ENCODE assay signal across 14 cellular contexts in genomic region chr11:119910650-119911049, GRCh38.
DNase-seq lines count a peak whose midpoint lies in the region; ATAC-seq, FAIRE-seq and TF ChIP-seq lines count a peak whose summit lies in the region.
"Had no signal": no experiment of that assay in that cellular context is flagged by ENCODE, and none has a peak within 500 bp of the region (broad histone marks: within the 10 kb centered on the region; RNA-seq: fewer than 3 reads in every experiment).

No MANE protein-coding gene starts in this region.

- no peaks in the 10 kb centered on the region for H3K4me1 ChIP-seq in HEK293 (ENCODE audit: control insufficient read depth, insufficient read depth, low read length)
- H3K4me1 ChIP-seq in neuronal stem cell (ENCODE audit: control insufficient read depth in 2 of 2, insufficient read depth in 1 of 2, low read depth in 1 of 2, low read length in 2 of 2), result peaks cover 0 to 12% of the 10 kb centered on the region in 2 donors
- peaks cover 11% of the 10 kb centered on the region for H3K4me1 ChIP-seq in HepG2 (ENCODE audit: insufficient read depth, low read length)

- no peak for ATAC-seq in HepG2

- TF ChIP-seq EP300 in HepG2 (IDR thresholded peaks at IDR 0.05; ENCODE audit: low read depth in 2 of 2, low read length in 2 of 2) (no peak), HepG2 (CRISPR knock-in tag; IDR thresholded peaks at IDR 0.05; ENCODE audit: borderline replicate concordance) (no peak)

- no peak overlapping the region for H3K4me2 ChIP-seq in neuronal stem cell (ENCODE audit: insufficient read depth, low read length, poor library complexity, severe bottlenecking)
- no peak overlapping the region for H3K4me2 ChIP-seq in HepG2 (ENCODE audit: low read depth, low read length)

- CTCF ChIA-PET in HEK293 (lab: Yijun Ruan, JAX) (interaction anchor here (0.7 kb wide), 1 partner anchor 258 kb away, joined by 3 read pairs; no protein-coding TSS in a partner anchor), HepG2 (lab: Yijun Ruan, JAX; ENCODE audit: low intra/inter-chr PET ratio, low total read pairs) (no interaction called here)

- no peaks in the 10 kb centered on the region for H3K79me2 ChIP-seq in HepG2 (ENCODE audit: insufficient read depth, low read length)

- peak overlapping the region; percentile 21 for H3K18ac ChIP-seq in neuronal stem cell (ENCODE audit: low read length)

- no peak for TF ChIP-seq RAD21 in HepG2 (CRISPR knock-in tag; IDR thresholded peaks at IDR 0.05)

- no peaks in the 10 kb centered on the region for H3K36me3 ChIP-seq in HEK293 (ENCODE audit: control insufficient read depth in 2 of 2, insufficient read depth in 1 of 2, low read length in 2 of 2)
- no peaks in the 10 kb centered on the region for H3K36me3 ChIP-seq in neuronal stem cell (replicated peaks in 1 of 2; ENCODE audit: control insufficient read depth in 2 of 2, insufficient read depth in 2 of 2, low read length in 2 of 2)
- no peaks in the 10 kb centered on the region for H3K36me3 ChIP-seq in HepG2 (replicated peaks in 1 of 2; ENCODE audit: control insufficient read depth in 1 of 2, insufficient read depth in 2 of 2, low read length in 2 of 2)

- TF ChIP-seq CTCF in HEK293 (tag by site-specific recombination; IDR thresholded peaks at IDR 0.05) (no peak), HepG2 (CRISPR knock-in tag; IDR thresholded peaks at IDR 0.05) (no peak)

- H3K23ac ChIP-seq in neuronal stem cell (ENCODE audit: low read depth, low read length, poor library complexity), result no peak overlapping the region

- no peak overlapping the region for H3K4ac ChIP-seq in neuronal stem cell (ENCODE audit: low read length)

- H3K9me3 ChIP-seq in HEK293 (ENCODE audit: control insufficient read depth, insufficient read depth, low read depth, low read length) (no peaks in the 10 kb centered on the region), neuronal stem cell (replicated peaks in 1 of 2; ENCODE audit: control insufficient read depth in 2 of 2, insufficient read depth in 1 of 2, low read depth in 1 of 2, low read length in 2 of 2) (no peaks in the 10 kb centered on the region), HepG2 (ENCODE audit: low read length) (no peaks in the 10 kb centered on the region)

- no TSS peak for BruUV-seq in HepG2 (replicated peaks; lab: Mats Ljungman, UMichigan)

- no peak overlapping the region for H2BK5ac ChIP-seq in neuronal stem cell (ENCODE audit: low read length)

- no peaks in the 10 kb centered on the region for H4K20me1 ChIP-seq in HepG2 (ENCODE audit: insufficient read depth, low read length)

- no peak overlapping the region for H3K14ac ChIP-seq in neuronal stem cell (ENCODE audit: low read length)

- H2AFZ ChIP-seq in neuronal stem cell (ENCODE audit: low read length), result no peak overlapping the region
- no peak overlapping the region for H2AFZ ChIP-seq in HepG2 (ENCODE audit: low read length)

- H2BK15ac ChIP-seq in neuronal stem cell (ENCODE audit: low read length), result no peak overlapping the region

- no peak overlapping the region for H3K4me3 ChIP-seq in HEK293 (ENCODE audit: low read depth, low read length)
- no peak overlapping the region for H3K4me3 ChIP-seq in neuronal stem cell (ENCODE audit: low read length in 2 of 2)
- no peak overlapping the region for H3K4me3 ChIP-seq in HepG2 (replicated peaks in 1 of 3; ENCODE audit: insufficient read depth in 1 of 3, low read depth in 2 of 3, low read length in 3 of 3)

- no peaks in the 10 kb centered on the region for H3K79me1 ChIP-seq in neuronal stem cell (ENCODE audit: low read depth, low read length)

- WGBS in neuronal stem cell (ENCODE audit: extremely low coverage in 2 of 2, insufficient read length in 2 of 2, insufficient replicate concordance in 1 of 2), 2 donors, result no CpG with 5 or more reads among the region's 2 CpGs
- no CpG with 5 or more reads among the region's 2 CpGs for WGBS in HepG2 (ENCODE audit: low lambda C conversion rate)

- H3K27ac ChIP-seq in HEK293 (ENCODE audit: extremely low read depth, low read depth, low read length) (no peak overlapping the region), caudate nucleus (ENCODE audit: low read depth, low read length) (peak overlapping the region; percentile 86), neuronal stem cell (replicated peaks; ENCODE audit: low read length) (no peak overlapping the region), substantia nigra (ENCODE audit: low read depth, low read length, poor library complexity, severe bottlenecking) (peak overlapping the region; percentile 87), HepG2 (ENCODE audit: extremely low read length, insufficient read depth, low read length) (no peak overlapping the region)

- peak overlapping the region; percentile 3 for H4K91ac ChIP-seq in neuronal stem cell (ENCODE audit: low read depth, low read length, poor library complexity)

- H3K27me3 ChIP-seq in neuronal stem cell (ENCODE audit: control insufficient read depth in 3 of 3, insufficient read depth in 3 of 3, low read depth in 1 of 3, low read length in 3 of 3) (peaks cover 0 to 10% (median 0%) of the 10 kb centered on the region in 3 experiments), HepG2 (ENCODE audit: control insufficient read depth in 1 of 2, insufficient read depth in 2 of 2, low read length in 2 of 2) (peaks cover 4 to 24% of the 10 kb centered on the region in 2 experiments; a peak in 4 of 5 replicates)

- intact Hi-C loops in HepG2 (cut with micrococcal nuclease; ENCODE audit: unreplicated experiment), result no loop called here

- H4K8ac ChIP-seq in neuronal stem cell (ENCODE audit: low read depth, low read length), result no peak overlapping the region

- FAIRE-seq in HepG2 (lab: Jason Lieb, UNC), result no peak
- FAIRE-seq: G401.6, GM12891 had no signal

- no peak for TF ChIP-seq POLR2A in HepG2 (IDR thresholded peaks at IDR 0.05; ENCODE audit: insufficient read depth in 1 of 2, low read depth in 2 of 2, low read length in 2 of 2)

- no peak overlapping the region for H2AK5ac ChIP-seq in neuronal stem cell (ENCODE audit: low read depth, low read length)

- no peak overlapping the region for H2BK120ac ChIP-seq in neuronal stem cell (ENCODE audit: low read depth, low read length)

- DNase-seq in caudate nucleus (lab: John Stamatoyannopoulos, UW), result no peak
- DNase-seq in neuronal stem cell (ENCODE audit: low spot score), result no peak
- DNase-seq in substantia nigra (lab: John Stamatoyannopoulos, UW), result no peak
- DNase-seq in COLO829 (ENCODE audit: low spot score), result no peak
- DNase-seq in activated CD8-positive, alpha-beta memory T cell treated with anti-CD3 and anti-CD28 coated beads, Interleukin-2, amount 50 U/mL, for 4 hours, result no peak
- no peak for DNase-seq in HepG2 (ENCODE audit: low spot score)
- DNase-seq: ACHN; CD4-positive, alpha-beta T cell; DMS79; GOT3; H9 had no signal

- POLR2A ChIA-PET in HEK293 (lab: Yijun Ruan, JAX) (no interaction called here), HepG2 (lab: Yijun Ruan, JAX) (no interaction called here)

- H2BK12ac ChIP-seq in neuronal stem cell (ENCODE audit: low read length), result no peak overlapping the region

- in situ Hi-C loops in HepG2 (cut with HindIII; ENCODE audit: extremely low pct_ligation_motif_present, low pct_unique_long_range_greater_than_20kb), result no loop called here

- H3K9ac ChIP-seq in neuronal stem cell (ENCODE audit: low read depth, low read length, poor library complexity) (no peak overlapping the region), HepG2 (ENCODE audit: insufficient read depth, low read depth, low read length) (no peak overlapping the region)

TF ChIP-seq in HEK293, 187 proteins besides CTCF, POLR2A, EP300 and RAD21 (continues in another document):
- 0 out of 2 replicates have a peak, but pooled peaks have one; percentile 34 for TF ChIP-seq SCRT1 (tag by site-specific recombination; IDR thresholded peaks at IDR 0.05; ENCODE audit: borderline replicate concordance)

TF ChIP-seq in HepG2, 621 proteins besides CTCF, POLR2A, EP300 and RAD21 (continues in another document):
- no peak for TF ChIP-seq DMAP1 (CRISPR knock-in tag; IDR thresholded peaks at IDR 0.05)
- TF ChIP-seq FOXK2 (IDR thresholded peaks at IDR 0.05), result no peak
- TF ChIP-seq ZNF704 (CRISPR knock-in tag; IDR thresholded peaks at IDR 0.05; ENCODE audit: borderline replicate concordance), result no peak
- TF ChIP-seq PHF8 (CRISPR knock-in tag; IDR thresholded peaks at IDR 0.05), result no peak
- no peak for TF ChIP-seq FUBP1 (CRISPR knock-in tag; IDR thresholded peaks at IDR 0.05; ENCODE audit: borderline replicate concordance)

Comparison
In these comparisons a context has a peak if more than half of its experiments do, and no peak if none do; other contexts are left out.
1. H3K27ac ChIP-seq: peak in caudate nucleus (single experiment) and substantia nigra (single experiment); none in HEK293 (single experiment), neuronal stem cell (single experiment) and HepG2 (single experiment).